Comparison of ENCODE assay signal across 8 cellular contexts in genomic region chr4:129095811-129096454, GRCh38. TPM values are rescaled to one million over a fixed set of nuclear protein-coding genes. Genes with fewer than 3 reads are reported as not detected.
DNase-seq lines count a peak whose midpoint lies in the region; ATAC-seq and TF ChIP-seq lines count a peak whose summit lies in the region.

Gene C4orf33 (plus strand): TSS chr4:129096152. CDS start chr4:129102611, 6,459 bp downstream.

- peaks cover 31% of the 10 kb centered on the region for H3K4me1 ChIP-seq in BLaER1
- peaks cover 14% of the 10 kb centered on the region for H3K4me1 ChIP-seq in OCI-LY3 (ENCODE audit: low read length)
- no peaks in the 10 kb centered on the region for H3K4me1 ChIP-seq in mucosa of stomach (ENCODE audit: control insufficient read depth, insufficient read depth, low read length)

- H3K79me2 ChIP-seq in OCI-LY3 (ENCODE audit: low read length) = peaks cover 24% of the 10 kb centered on the region

- H4K20me1 ChIP-seq in BLaER1 (peaks cover 14% of the 10 kb centered on the region; the same call in 1 of the 2 replicates), OCI-LY3 (ENCODE audit: insufficient read depth, low read length) (no peaks in the 10 kb centered on the region)

- H3K4me3 ChIP-seq in BLaER1 (peak within 1 kb of the TSS; percentile 75), OCI-LY3 (ENCODE audit: low read length) (peak within 1 kb of the TSS; percentile 81), epithelial cell of proximal tubule (ENCODE audit: low read depth, low read length) (peak within 1 kb of the TSS; percentile 79), mucosa of stomach (ENCODE audit: low read length) (peak within 1 kb of the TSS; percentile 83)

- H3K9ac ChIP-seq in BLaER1 (peak within 1 kb of the TSS; percentile 79), OCI-LY3 (ENCODE audit: low read length) (peak within 1 kb of the TSS; percentile 71), mucosa of stomach (ENCODE audit: low read length) (peak within 1 kb of the TSS; percentile 92)

- ATAC-seq in HG03432 (IDR thresholded peaks at IDR 0.05; ENCODE audit: unreplicated experiment) = peak; percentile 43

- H3K27ac ChIP-seq in BLaER1 (peak within 1 kb of the TSS; percentile 77), OCI-LY3 (ENCODE audit: low read length) (peak within 1 kb of the TSS; percentile 49)

- peak within 1 kb of the TSS; percentile 57 for H3K4me2 ChIP-seq in BLaER1
- H3K4me2 ChIP-seq in OCI-LY3 (ENCODE audit: low read length) = peak within 1 kb of the TSS; percentile 45

- TF ChIP-seq CTCF in OCI-LY3 (IDR thresholded peaks at IDR 0.05; ENCODE audit: low read depth, low read length) (no peak), epithelial cell of proximal tubule (conservative IDR thresholded peaks at IDR 0.05; ENCODE audit: low read depth, low read length) (no peak)

- H2AFZ ChIP-seq in OCI-LY3 (ENCODE audit: low read depth, low read length) = peak within 1 kb of the TSS; percentile 96

- TF ChIP-seq POLR2A in GM19193 (IDR thresholded peaks at IDR 0.05; ENCODE audit: extremely low read depth, insufficient read depth, insufficient read length) = peak; percentile 72

- no peaks in the 10 kb centered on the region for H3K36me3 ChIP-seq in BLaER1
- peaks cover 3% of the 10 kb centered on the region for H3K36me3 ChIP-seq in OCI-LY3 (replicated peaks; ENCODE audit: low read depth, low read length)
- H3K36me3 ChIP-seq in mucosa of stomach (ENCODE audit: control insufficient read depth, insufficient read depth, low read length) = no peaks in the 10 kb centered on the region

- DNase-seq in activated T-cell treated with anti-CD3 and anti-CD28 coated beads for 24 hours (ENCODE audit: low read depth) = peak; percentile 72
- peak; percentile 32 for DNase-seq in epithelial cell of proximal tubule (ENCODE audit: low read depth)
- DNase-seq in stimulated activated CD8-positive, alpha-beta memory T cell treated with anti-CD3 and anti-CD28 coated beads, Interleukin-7, amount 100 ng/mL, for 1 hour (ENCODE audit: low read depth in 2 of 2) = peak; percentile 47 to 53

- H3K9me3 ChIP-seq in BLaER1 (no peaks in the 10 kb centered on the region), OCI-LY3 (ENCODE audit: insufficient read depth, low read length) (no peaks in the 10 kb centered on the region), mucosa of stomach (ENCODE audit: control insufficient read depth, low read length) (no peaks in the 10 kb centered on the region)

- no peaks in the 10 kb centered on the region for H3K27me3 ChIP-seq in BLaER1
- no peaks in the 10 kb centered on the region for H3K27me3 ChIP-seq in OCI-LY3 (ENCODE audit: low read depth, low read length)
- no peaks in the 10 kb centered on the region for H3K27me3 ChIP-seq in mucosa of stomach (ENCODE audit: control insufficient read depth, insufficient read depth, low read length)

RNA-seq across cellular contexts. Expression of gene C4orf33, which starts in this region (rescaled TPM):
- 8.5 and 8.9 TPM in 2 replicates for total RNA-seq in epithelial cell of proximal tubule

Comparison
In these comparisons a context has a peak if more than half of its experiments do, and no peak if none do; other contexts are left out.
1. Peak in every context shown above with its lines: DNase-seq, ATAC-seq, H3K4me3 ChIP-seq and H3K27ac ChIP-seq.